Comparison of ENCODE assay signal across 15 cellular contexts in the genomic region with DNA sequence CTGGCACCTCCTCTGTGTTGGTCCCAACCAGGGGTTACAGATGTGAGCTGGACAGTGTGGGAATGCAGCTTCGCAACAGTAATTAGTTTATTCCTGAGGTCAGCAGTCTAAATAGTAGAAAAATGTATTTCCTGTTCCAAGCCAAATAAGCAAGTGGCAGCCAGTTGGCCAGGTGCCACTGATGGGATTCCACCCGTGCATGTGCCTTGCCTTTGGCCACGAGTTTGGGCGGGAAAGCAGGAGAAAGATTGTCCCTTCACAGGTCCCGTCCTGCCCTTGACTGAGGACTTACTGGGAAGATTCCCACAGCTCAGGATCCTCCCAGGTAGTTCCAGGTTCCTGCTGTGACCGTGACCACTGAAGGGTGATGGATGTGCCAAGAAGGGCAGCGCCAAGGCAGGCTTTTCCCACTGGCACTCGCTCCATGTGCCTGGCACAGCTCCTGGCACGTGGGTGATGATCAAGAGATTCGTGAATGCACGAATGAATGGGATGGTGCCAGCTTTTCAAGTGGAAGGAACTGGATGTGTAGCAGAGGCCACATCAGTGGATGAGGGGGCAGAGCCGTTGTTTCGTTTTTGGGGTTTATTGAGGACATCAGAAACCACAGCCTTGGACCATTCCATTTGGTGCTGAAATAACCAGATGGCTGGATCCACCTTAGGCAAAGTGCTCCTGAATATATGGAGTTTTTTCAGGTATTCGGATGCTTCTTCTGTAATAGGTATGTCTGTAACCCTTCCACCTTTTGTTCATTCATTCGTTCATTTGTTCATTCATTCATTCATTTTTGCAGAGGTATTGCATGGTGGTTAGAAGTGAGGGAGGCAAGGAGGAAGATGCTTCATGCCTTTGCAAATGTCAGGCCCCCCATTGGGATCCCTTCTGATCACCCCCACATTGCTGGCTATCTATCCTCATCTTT.
A peak's percentile ranks its signal among the peaks of the same experiment; 100 is the strongest.
DNase-seq lines count a peak whose midpoint lies in the region; TF ChIP-seq lines count a peak whose summit lies in the region.
"Had no signal": no experiment of that assay in that cellular context is flagged by ENCODE, and none has a peak within 500 bp of the region (broad histone marks: within the 10 kb centered on the region; RNA-seq: fewer than 3 reads in every experiment).

No MANE protein-coding gene starts in this region.

- H3K79me1 ChIP-seq in neuronal stem cell (ENCODE audit: low read depth, low read length) = no peaks in the 10 kb centered on the region

- no peak overlapping the region for H2AFZ ChIP-seq in neuronal stem cell (ENCODE audit: low read length)

- TF ChIP-seq CTCF in cardiac fibroblast (IDR thresholded peaks at IDR 0.05; ENCODE audit: low read depth, low read length) (no peak), WERI-Rb-1 (IDR thresholded peaks at IDR 0.05; ENCODE audit: low read depth, low read length) (no peak), coronary artery (IDR thresholded peaks at IDR 0.05) (no peak)

- H3K36me3 ChIP-seq in neuronal stem cell (replicated peaks in 1 of 2; ENCODE audit: control insufficient read depth in 2 of 2, insufficient read depth in 2 of 2, low read length in 2 of 2) = no peaks in the 10 kb centered on the region
- no peaks in the 10 kb centered on the region for H3K36me3 ChIP-seq in WERI-Rb-1
- H3K36me3 ChIP-seq: thoracic aorta had no signal

- peaks cover 14 to 21% of the 10 kb centered on the region in 2 donors for H3K4me1 ChIP-seq in neuronal stem cell (ENCODE audit: control insufficient read depth in 2 of 2, insufficient read depth in 1 of 2, low read depth in 1 of 2, low read length in 2 of 2)

- no peak overlapping the region for H2BK15ac ChIP-seq in neuronal stem cell (ENCODE audit: low read length)

- no peak overlapping the region for H4K8ac ChIP-seq in neuronal stem cell (ENCODE audit: low read depth, low read length)

- H3K9me3 ChIP-seq in neuronal stem cell (replicated peaks in 1 of 2; ENCODE audit: control insufficient read depth in 2 of 2, insufficient read depth in 1 of 2, low read depth in 1 of 2, low read length in 2 of 2) = no peaks in the 10 kb centered on the region
- no peaks in the 10 kb centered on the region for H3K9me3 ChIP-seq in WERI-Rb-1 (ENCODE audit: severe bottlenecking)
- H3K9me3 ChIP-seq: thoracic aorta had no signal

- H2AK5ac ChIP-seq in neuronal stem cell (ENCODE audit: low read depth, low read length) = no peak overlapping the region

- H3K27ac ChIP-seq in neuronal stem cell (replicated peaks; ENCODE audit: low read length) (no peak overlapping the region), WERI-Rb-1 (no peak overlapping the region), coronary artery (no peak overlapping the region)
- H3K27ac ChIP-seq: epithelial cell of prostate, thoracic aorta had no signal

- no peak overlapping the region for H3K23ac ChIP-seq in neuronal stem cell (ENCODE audit: low read depth, low read length, poor library complexity)

- no peak overlapping the region for H4K91ac ChIP-seq in neuronal stem cell (ENCODE audit: low read depth, low read length, poor library complexity)

- H3K27me3 ChIP-seq in neuronal stem cell (ENCODE audit: control insufficient read depth in 3 of 3, insufficient read depth in 3 of 3, low read depth in 1 of 3, low read length in 3 of 3) (peaks cover 17 to 75% (median 62%) of the 10 kb centered on the region in 3 experiments), WERI-Rb-1 (ENCODE audit: insufficient read depth, low read depth, severe bottlenecking) (peaks cover 68% of the 10 kb centered on the region)

- H2BK120ac ChIP-seq in neuronal stem cell (ENCODE audit: low read depth, low read length) = no peak overlapping the region

- H2BK5ac ChIP-seq in neuronal stem cell (ENCODE audit: low read length) = no peak overlapping the region

- H2BK12ac ChIP-seq in neuronal stem cell (ENCODE audit: low read length) = no peak overlapping the region

- H3K9ac ChIP-seq in neuronal stem cell (ENCODE audit: low read depth, low read length, poor library complexity) = no peak overlapping the region

- no peak overlapping the region for H3K4ac ChIP-seq in neuronal stem cell (ENCODE audit: low read length)

- H3K4me2 ChIP-seq in neuronal stem cell (ENCODE audit: insufficient read depth, low read length, poor library complexity, severe bottlenecking) = no peak overlapping the region

- peak; percentile 88 for DNase-seq in DMS79 (lab: John Stamatoyannopoulos, UW)
- peak; percentile 39 for DNase-seq in NCI-H1092 (lab: John Stamatoyannopoulos, UW)
- peak; percentile 3 to 18 for DNase-seq in cardiac fibroblast (ENCODE audit: low read depth in 2 of 2)
- no peak for DNase-seq in neuronal stem cell (ENCODE audit: low spot score)
- DNase-seq in WERI-Rb-1 = no peak
- DNase-seq in activated T-cell treated with anti-CD3 and anti-CD28 coated beads, Interleukin-2, amount 50 U/mL, for 1 hour = no peak
- DNase-seq in coronary artery (ENCODE audit: low spot score) = no peak
- no peak for DNase-seq in SHP77 (lab: John Stamatoyannopoulos, UW)
- DNase-seq: activated B cell treated with CpG ODN at 0.5 μM for 24 hours; activated CD8-positive, alpha-beta memory T cell treated with anti-CD3 and anti-CD28 coated beads, Interleukin-2, amount 50 U/mL, for 4 hours; kidney glomerular epithelial cell; NCI-H1436 treated with DMSO at 0.1 percent for 48 hours; NCI-H510A treated with DMSO at 0.1 percent for 48 hours had no signal

- H3K18ac ChIP-seq in neuronal stem cell (ENCODE audit: low read length) = no peak overlapping the region

- WGBS in neuronal stem cell (ENCODE audit: extremely low coverage in 2 of 2, insufficient read length in 2 of 2, insufficient replicate concordance in 1 of 2), 2 donors = no CpG with 5 or more reads among the region's 15 CpGs

- no peak overlapping the region for H3K4me3 ChIP-seq in cardiac fibroblast (replicated peaks in 1 of 2; ENCODE audit: low read depth in 2 of 2, low read length in 2 of 2)
- peak overlapping the region in 1 of 2 donors; percentile 10 for H3K4me3 ChIP-seq in neuronal stem cell (ENCODE audit: low read length in 2 of 2)
- no peak overlapping the region for H3K4me3 ChIP-seq in WERI-Rb-1 (ENCODE audit: low read depth, low read length)
- H3K4me3 ChIP-seq in coronary artery = no peak overlapping the region
- H3K4me3 ChIP-seq: thoracic aorta had no signal

- peak overlapping the region; percentile 49 for H3K14ac ChIP-seq in neuronal stem cell (ENCODE audit: low read length)

Comparison
In these comparisons a context has a peak if more than half of its experiments do, and no peak if none do; other contexts are left out.
1. DNase-seq: peak in DMS79 (single experiment), NCI-H1092 (single experiment) and cardiac fibroblast (2 of 2); none in neuronal stem cell (single experiment), WERI-Rb-1 (single experiment), activated T-cell treated with anti-CD3 and anti-CD28 coated beads, Interleukin-2, amount 50 U/mL, for 1 hour (single experiment), coronary artery (single experiment) and SHP77 (0 of 2).